Comparison of ENCODE assay signal across 24 cellular contexts in genomic region chr15:91165850-91166249, GRCh38.
A peak's percentile ranks its signal among the peaks of the same experiment; 100 is the strongest.
DNase-seq lines count a peak whose midpoint lies in the region; ATAC-seq, FAIRE-seq and TF ChIP-seq lines count a peak whose summit lies in the region.
"Had no signal": no experiment of that assay in that cellular context is flagged by ENCODE, and none has a peak within 500 bp of the region (broad histone marks: within the 10 kb centered on the region; RNA-seq: fewer than 3 reads in every experiment).

No MANE protein-coding gene starts in this region.

- H3K36me3 ChIP-seq in HepG2 (replicated peaks in 1 of 2; ENCODE audit: control insufficient read depth in 1 of 2, insufficient read depth in 2 of 2, low read length in 2 of 2) (no peaks in the 10 kb centered on the region), right lobe of liver (no peaks in the 10 kb centered on the region), body of pancreas (replicated peaks in 1 of 2; ENCODE audit: insufficient read depth in 1 of 2, low read depth in 2 of 2) (no peaks in the 10 kb centered on the region)
- H3K36me3 ChIP-seq: Peyer's patch had no signal

- H3K4me3 ChIP-seq in HepG2 (replicated peaks in 1 of 3; ENCODE audit: insufficient read depth in 1 of 3, low read depth in 2 of 3, low read length in 3 of 3) (no peak overlapping the region), right lobe of liver (no peak overlapping the region), body of pancreas (no peak overlapping the region)
- H3K4me3 ChIP-seq: Peyer's patch had no signal

- H3K4me1 ChIP-seq in HepG2 (ENCODE audit: insufficient read depth, low read length) (no peaks in the 10 kb centered on the region), right lobe of liver (no peaks in the 10 kb centered on the region), body of pancreas (no peaks in the 10 kb centered on the region)
- H3K4me1 ChIP-seq: Peyer's patch had no signal

- no peak for TF ChIP-seq CTCF in HepG2 (CRISPR knock-in tag; IDR thresholded peaks at IDR 0.05)
- no peak for TF ChIP-seq CTCF in right lobe of liver (IDR thresholded peaks at IDR 0.05)
- TF ChIP-seq CTCF in WTC11 (IDR thresholded peaks at IDR 0.05): no peak
- TF ChIP-seq CTCF in body of pancreas (IDR thresholded peaks at IDR 0.05): no peak

- no peak for ATAC-seq in HepG2
- ATAC-seq in right lobe of liver: no peak
- no peak for ATAC-seq in WTC11
- ATAC-seq in body of pancreas: no peak
- ATAC-seq: SK-N-SH treated with all-trans-retinoic acid at 6 μM for 48 hours, T-cell had no signal

- TF ChIP-seq EP300 in HepG2 (IDR thresholded peaks at IDR 0.05; ENCODE audit: low read depth in 2 of 2, low read length in 2 of 2) (no peak), HepG2 (CRISPR knock-in tag; IDR thresholded peaks at IDR 0.05; ENCODE audit: borderline replicate concordance) (no peak)

- FAIRE-seq in HepG2 (lab: Jason Lieb, UNC): no peak

- H3K9me3 Mint-ChIP-seq in WTC11: peaks cover 40% of the 10 kb centered on the region

- DNase-seq in DMS53 (lab: John Stamatoyannopoulos, UW): peak; percentile 34
- no peak for DNase-seq in DMS53 treated with DMSO at 0.1 percent for 48 hours (lab: John Stamatoyannopoulos, UW; ENCODE audit: unreplicated experiment)
- DNase-seq in HepG2 (ENCODE audit: low spot score): no peak
- DNase-seq in right lobe of liver: no peak
- DNase-seq in WTC11 (ENCODE audit: low spot score): no peak
- no peak for DNase-seq in body of pancreas
- DNase-seq in cortex of kidney (lab: John Stamatoyannopoulos, UW): no peak
- no peak for DNase-seq in activated T-cell treated with anti-CD3 and anti-CD28 coated beads, Interleukin-2, amount 50 U/mL, for 48 hours
- DNase-seq: 8988T; Calu3; CD8-positive, alpha-beta memory T cell; DMS79 treated with DMSO at 0.1 percent for 48 hours; H9; NCI-H1105 treated with DMSO at 0.1 percent for 48 hours; NCI-H1694 treated with DMSO at 0.1 percent for 48 hours; NCI-H2107; NCI-H446; NCI-H526 treated with DMSO at 0.1 percent for 48 hours; Peyer's patch; T-cell had no signal

- H4K20me1 ChIP-seq in HepG2 (ENCODE audit: insufficient read depth, low read length): no peaks in the 10 kb centered on the region

- H3K27me3 ChIP-seq in HepG2 (ENCODE audit: control insufficient read depth in 1 of 2, insufficient read depth in 2 of 2, low read length in 2 of 2) (peaks cover 0 to under 1% of the 10 kb centered on the region in 2 experiments; a peak in 1 of 5 replicates), right lobe of liver (peaks cover 0 to 4% of the 10 kb centered on the region in 2 donors), body of pancreas (no peaks in the 10 kb centered on the region)
- H3K27me3 ChIP-seq: Peyer's patch had no signal

- BruUV-seq in HepG2 (replicated peaks; lab: Mats Ljungman, UMichigan): no TSS peak

- in situ Hi-C loops in HepG2 (cut with HindIII; ENCODE audit: extremely low pct_ligation_motif_present, low pct_unique_long_range_greater_than_20kb): no loop called here

- intact Hi-C loops in HepG2 (cut with micrococcal nuclease; ENCODE audit: unreplicated experiment) (no loop called here), right lobe of liver (cut with DNase I) (no loop called here), body of pancreas (cut with DNase I) (no loop called here)

- no peak overlapping the region for H3K4me2 ChIP-seq in HepG2 (ENCODE audit: low read depth, low read length)
- H3K4me2 ChIP-seq: KMS-11 had no signal

- no peak overlapping the region for H3K9ac ChIP-seq in HepG2 (ENCODE audit: insufficient read depth, low read depth, low read length)
- H3K9ac ChIP-seq: KMS-11 had no signal

- no peaks in the 10 kb centered on the region for H3K4me1 Mint-ChIP-seq in WTC11
- H3K4me1 Mint-ChIP-seq: CD8-positive, alpha-beta memory T cell; H9; T-cell had no signal

- H3K27ac Mint-ChIP-seq in WTC11: no peak overlapping the region
- H3K27ac Mint-ChIP-seq: CD8-positive, alpha-beta memory T cell; H9; T-cell; T-helper 2 cell treated with Interferon-gamma antibody and Interleukin-4, amounts not matched to agents 5 μg/mL and 100 μg/mL, for 36 hours had no signal

- TF ChIP-seq POLR2A in HepG2 (IDR thresholded peaks at IDR 0.05; ENCODE audit: insufficient read depth in 1 of 2, low read depth in 2 of 2, low read length in 2 of 2) (no peak), right lobe of liver (IDR thresholded peaks at IDR 0.05) (no peak), body of pancreas (IDR thresholded peaks at IDR 0.05) (no peak)

- no peak overlapping the region for H3K4me3 Mint-ChIP-seq in WTC11
- H3K4me3 Mint-ChIP-seq: CD8-positive, alpha-beta memory T cell; H9; T-cell; T-helper 2 cell treated with Interferon-gamma antibody and Interleukin-4, amounts not matched to agents 5 μg/mL and 100 μg/mL, for 36 hours had no signal

- TF ChIP-seq RAD21 in HepG2 (CRISPR knock-in tag; IDR thresholded peaks at IDR 0.05): no peak

- H3K27me3 Mint-ChIP-seq in WTC11 (ENCODE audit: low read depth): no peaks in the 10 kb centered on the region; the same call in 1 of the 2 replicates

- H2AFZ ChIP-seq in HepG2 (ENCODE audit: low read length): no peak overlapping the region

- H3K79me2 ChIP-seq in HepG2 (ENCODE audit: insufficient read depth, low read length): no peaks in the 10 kb centered on the region

- CTCF ChIA-PET in HepG2 (lab: Yijun Ruan, JAX; ENCODE audit: low intra/inter-chr PET ratio, low total read pairs): no interaction called here
- CTCF ChIA-PET in WTC11 (lab: Charles Lee): no interaction called here

- H3K9me3 ChIP-seq in HepG2 (ENCODE audit: low read length): peaks cover 14% of the 10 kb centered on the region
- H3K9me3 ChIP-seq in right lobe of liver: peaks cover 0 to 8% (median 0%) of the 10 kb centered on the region in 4 donors
- no peaks in the 10 kb centered on the region for H3K9me3 ChIP-seq in body of pancreas

- peaks cover 22% of the 10 kb centered on the region for H3K36me3 Mint-ChIP-seq in WTC11

- H3K27ac ChIP-seq in HepG2 (ENCODE audit: extremely low read length, insufficient read depth, low read length): no peak overlapping the region
- H3K27ac ChIP-seq in right lobe of liver: no peak overlapping the region
- H3K27ac ChIP-seq in body of pancreas: no peak overlapping the region
- H3K27ac ChIP-seq: C4-2B, KMS-11, Peyer's patch had no signal

- WGBS in HepG2 (ENCODE audit: low lambda C conversion rate): 4% methylated on average over 1 of the region's 1 CpG
- WGBS in right lobe of liver (ENCODE audit: insufficient coverage, low coverage, low lambda C conversion rate, missing lambda C conversion rate): 19% methylated on average over 1 of the region's 1 CpG
- WGBS in body of pancreas, 2 donors: 63 to 68% methylated on average over 1 of the region's 1 CpG

- POLR2A ChIA-PET in HepG2 (lab: Yijun Ruan, JAX): no interaction called here
- POLR2A ChIA-PET in WTC11 (lab: Charles Lee): no interaction called here

TF ChIP-seq in HepG2, 621 proteins besides CTCF, POLR2A, EP300 and RAD21:
- TF ChIP-seq ZNF317 (CRISPR knock-in tag; IDR thresholded peaks at IDR 0.05): peak; percentile 99
- no peak for TF ChIP-seq SP5 (CRISPR knock-in tag; IDR thresholded peaks at IDR 0.05; ENCODE audit: borderline replicate concordance, low read depth)

TF ChIP-seq in WTC11, 78 proteins besides CTCF, POLR2A, EP300 and RAD21:
- TF ChIP-seq STAT6 (CRISPR knock-in tag; conservative IDR thresholded peaks at IDR 0.05; ENCODE audit: low read depth) (no peak), ZNF232 (CRISPR knock-in tag; IDR thresholded peaks at IDR 0.05) (no peak), GABPB1 (CRISPR knock-in tag; IDR thresholded peaks at IDR 0.05) (no peak), GTF2I (CRISPR knock-in tag; conservative IDR thresholded peaks at IDR 0.05) (no peak), ZNF317 (CRISPR knock-in tag; IDR thresholded peaks at IDR 0.05; ENCODE audit: borderline replicate concordance, low read depth) (peak; percentile 96), NFYB (CRISPR knock-in tag; conservative IDR thresholded peaks at IDR 0.05; ENCODE audit: low read depth) (no peak)
